1 cellular context compared by ENCODE assay signal in genomic region chr5:140309706-140310249, GRCh38.
TF ChIP-seq lines count a peak whose summit lies in the region.

No MANE protein-coding gene starts in this region.

TF ChIP-seq in endothelial cell of umbilical vein, 7 proteins besides CTCF, POLR2A, EP300 and RAD21:
- TF ChIP-seq MAX (IDR thresholded peaks at IDR 0.05; ENCODE audit: insufficient read depth, insufficient read length) (no peak), FOS (IDR thresholded peaks at IDR 0.05; ENCODE audit: borderline replicate concordance, insufficient read depth, low read length) (no peak), MYC (IDR thresholded peaks at IDR 0.05; ENCODE audit: low read depth, low read length) (no peak), GATA2 (IDR thresholded peaks at IDR 0.05; ENCODE audit: insufficient read depth, insufficient read length, low read depth, low read length) (no peak), JUN (IDR thresholded peaks at IDR 0.05; ENCODE audit: borderline replicate concordance, insufficient read depth, insufficient read length, low read depth) (no peak), EZH2 (IDR thresholded peaks at IDR 0.05; ENCODE audit: borderline replicate concordance, low read depth, low read length, severe bottlenecking) (no peak), POLR2AphosphoS5 (IDR thresholded peaks at IDR 0.05; ENCODE audit: insufficient read depth, low read depth, low read length) (no peak)
